ENCODE assay signal across 10 cellular contexts in the genomic region with DNA sequence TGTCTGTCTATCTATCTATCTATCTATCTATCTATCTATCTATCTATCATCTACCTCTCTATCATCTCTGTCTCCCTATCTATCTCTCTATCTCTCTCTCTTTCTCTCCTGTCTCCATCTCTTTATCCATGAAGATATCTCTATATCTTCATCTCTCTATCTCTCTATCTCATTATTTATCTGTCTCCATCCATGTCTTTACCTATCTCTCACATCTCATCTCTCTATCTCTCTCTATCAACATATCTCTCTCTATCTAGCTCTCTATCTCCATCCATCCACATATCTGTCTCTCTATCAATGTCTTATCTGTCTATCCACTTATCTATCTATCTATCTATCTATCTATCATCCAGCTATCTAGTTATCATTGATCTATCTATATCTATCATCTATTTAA.
"Had no signal": no experiment of that assay in that cellular context is flagged by ENCODE, and none has a peak within 500 bp of the region (broad histone marks: within the 10 kb centered on the region; RNA-seq: fewer than 3 reads in every experiment).

No MANE protein-coding gene starts in this region.

- H3K36me3 ChIP-seq: HAP-1 had no signal

- H3K9ac ChIP-seq: GM23248 had no signal

- DNase-seq: GM23248, GOT3, H9, HCEC 1CT, HFFc6 had no signal

- H3K27ac ChIP-seq: GM23248 had no signal

- ATAC-seq: GM23338, HCT116 had no signal

- H2AFZ ChIP-seq: GM23248, GM23338 had no signal

- FAIRE-seq: H1, H54 had no signal

- H3K4me2 ChIP-seq: GM23338 had no signal

- H3K9me3 ChIP-seq: HAP-1 had no signal

- H3K4me3 ChIP-seq: GM23248, GM23338, HAP-1 had no signal
